Comparison of ENCODE assay signal across 8 cellular contexts in the genomic region with DNA sequence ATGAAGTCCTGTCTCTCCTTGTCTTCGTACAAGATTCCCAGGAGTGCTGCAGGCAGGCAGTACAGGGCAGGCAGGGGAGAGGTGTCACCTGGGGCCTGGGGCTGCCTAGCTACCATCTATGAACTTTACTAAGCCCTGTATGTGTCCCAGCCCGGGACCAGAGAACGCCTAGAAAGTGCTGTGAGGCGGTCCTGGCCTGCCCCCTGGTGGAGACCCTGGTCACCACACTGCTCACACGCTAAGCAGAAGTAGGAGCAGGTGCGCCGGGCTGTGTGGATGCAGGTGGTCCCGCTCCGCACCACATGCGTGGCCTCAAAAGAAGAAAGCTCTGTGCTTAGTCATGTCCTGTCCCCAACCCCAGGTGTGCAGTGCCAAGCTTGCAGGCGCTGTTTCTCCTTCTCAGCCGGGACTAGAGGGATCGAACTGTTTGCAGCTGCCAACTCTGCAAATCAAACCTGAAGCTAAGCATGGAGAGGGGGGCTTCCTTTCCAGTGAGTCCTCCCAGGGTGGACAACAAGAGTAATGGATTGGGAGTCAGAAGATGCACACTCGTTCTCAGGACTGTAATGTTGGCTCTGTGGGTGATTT. TPM values are rescaled to one million over a fixed set of nuclear protein-coding genes. Genes with fewer than 3 reads are reported as not detected.
DNase-seq lines count a peak whose midpoint lies in the region; ATAC-seq and TF ChIP-seq lines count a peak whose summit lies in the region.
"Not testable (repeated sequence)": the region's sequence is repeated elsewhere in the genome, so short reads cannot be mapped to it uniquely, and the experiment has no call there.
"Had no signal": no experiment of that assay in that cellular context is flagged by ENCODE, and none has a peak within 500 bp of the region (broad histone marks: within the 10 kb centered on the region; RNA-seq: fewer than 3 reads in every experiment).

No MANE protein-coding gene starts in this region.

- intact Hi-C loops in left ventricle myocardium superior (cut with micrococcal nuclease); posterior cingulate gyrus (cut with DNase I): not testable (repeated sequence)

- H3K4me3 ChIP-seq in brain microvascular endothelial cell (ENCODE audit: low read depth, low read length), result not testable (repeated sequence)

- not testable (repeated sequence) for ATAC-seq in left ventricle myocardium superior

- TF ChIP-seq CTCF in GM20000 (IDR thresholded peaks at IDR 0.05; ENCODE audit: extremely low read depth, missing control alignments) (peak; percentile 3), VCaP (conservative IDR thresholded peaks at IDR 0.05) (peak; percentile 97), brain microvascular endothelial cell (IDR thresholded peaks at IDR 0.05; ENCODE audit: low read depth, low read length, missing control alignments) (peak; percentile 37)

- H3K36me3 ChIP-seq in brain microvascular endothelial cell (replicated peaks), result not testable (repeated sequence)

- H3K27me3 ChIP-seq in brain microvascular endothelial cell (replicated peaks), result not testable (repeated sequence)

- in situ Hi-C loops in brain microvascular endothelial cell (cut with HindIII; ENCODE audit: low pct_ligation_motif_present, low sequenced_read_pairs), result not testable (repeated sequence)

- DNase-seq in GM20000 (ENCODE audit: low spot score), result not testable (repeated sequence)
- DNase-seq in activated T-cell treated with anti-CD3 and anti-CD28 coated beads for 48 hours (ENCODE audit: low read depth), result peak; percentile 33
- peak; percentile 23 for DNase-seq in brain microvascular endothelial cell
- peak; percentile 56 for DNase-seq in left ventricle myocardium superior
- peak in 7 of 10 donors; percentile 36 to 88 (median 42) for DNase-seq in posterior cingulate gyrus
- DNase-seq in stimulated activated CD8-positive, alpha-beta memory T cell treated with anti-CD3 and anti-CD28 coated beads, Interleukin-12 subunit alpha, Interleukin-12 subunit beta, amount 100 ng/mL, for 4 hours (ENCODE audit: low read depth), result peak; percentile 11

- not testable (repeated sequence) for H3K27ac ChIP-seq in VCaP, brain microvascular endothelial cell

RNA-seq across cellular contexts. Expression of a gene that starts 39.6 kb away (rescaled TPM):
- not detected for total RNA-seq in left ventricle myocardium superior
- total RNA-seq: glomerular endothelial cell had no signal

Comparison
In these comparisons a context has a peak if more than half of its experiments do, and no peak if none do; other contexts are left out.
1. CTCF ChIP-seq: peak in every context shown above with its lines; median percentile 97 in VCaP; 37 in brain microvascular endothelial cell; 3 in GM20000.